ENCODE assay signal across 15 cellular contexts in the genomic region with DNA sequence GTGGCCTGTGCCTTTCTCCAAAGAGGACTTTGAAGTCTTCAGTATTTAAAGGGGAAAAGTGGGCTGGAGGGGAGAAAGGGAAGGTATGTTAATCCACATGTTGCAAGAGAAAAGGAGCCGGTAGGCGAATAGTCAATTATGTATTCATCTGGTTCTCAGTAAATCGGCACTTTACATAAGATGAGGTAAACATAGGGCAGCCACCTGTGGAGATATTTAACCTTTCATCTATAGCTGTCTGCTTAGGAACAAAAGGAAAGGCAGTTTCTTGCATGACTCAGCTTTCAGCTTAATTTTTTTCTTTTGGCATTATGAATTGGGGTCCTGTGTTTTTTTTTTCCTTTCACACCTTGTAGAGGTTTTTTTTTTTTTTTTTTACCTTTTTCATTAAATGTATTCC. TPM values are rescaled to one million over a fixed set of nuclear protein-coding genes. Genes with fewer than 3 reads are reported as not detected.
DNase-seq lines count a peak whose midpoint lies in the region; ATAC-seq lines count a peak whose summit lies in the region.
"Had no signal": no experiment of that assay in that cellular context is flagged by ENCODE, and none has a peak within 500 bp of the region (broad histone marks: within the 10 kb centered on the region; RNA-seq: fewer than 3 reads in every experiment).

No MANE protein-coding gene starts in this region.

- POLR2A ChIA-PET in activated CD4-positive, alpha-beta T cell treated with anti-CD3 and anti-CD28 coated beads, Interleukin-2, amount 10 ng/mL, durations not matched to agents 7 days and 5 days (lab: Charles Lee), result interaction anchor here (0.6 to 0.7 kb wide), 2 partner anchors 14 to 125 kb away, joined by 5 to 7 read pairs; no protein-coding TSS in a partner anchor
- POLR2A ChIA-PET in activated CD8-positive, alpha-beta T cell treated with anti-CD3 and anti-CD28 coated beads, Interleukin-2, amount 10 ng/mL, durations not matched to agents 7 days and 5 days (lab: Charles Lee), result interaction anchor here (0.6 to 2.0 kb wide), 2 partner anchors 26 to 36 kb away, joined by 4 to 12 read pairs; no protein-coding TSS in a partner anchor

- H3K4me3 Mint-ChIP-seq in activated CD4-positive, alpha-beta T cell treated with anti-CD3 and anti-CD28 coated beads, Interleukin-2, amount 10 ng/mL, durations not matched to agents 7 days and 5 days, result no peak overlapping the region
- no peak overlapping the region for H3K4me3 Mint-ChIP-seq in activated CD8-positive, alpha-beta T cell treated with anti-CD3 and anti-CD28 coated beads, Interleukin-2, amount 10 ng/mL, durations not matched to agents 7 days and 5 days
- H3K4me3 Mint-ChIP-seq in natural killer cell treated with Interleukin-12 subunit alpha and Interleukin-12 subunit beta and Interleukin-15 and Interleukin-18, amount 100 ng/mL, for 72 hours, result no peak overlapping the region

- H3K36me3 Mint-ChIP-seq in activated CD4-positive, alpha-beta T cell treated with anti-CD3 and anti-CD28 coated beads, Interleukin-2, amount 10 ng/mL, durations not matched to agents 7 days and 5 days (ENCODE audit: low read depth), result peaks cover 94% of the 10 kb centered on the region
- peaks cover 97% of the 10 kb centered on the region for H3K36me3 Mint-ChIP-seq in activated CD8-positive, alpha-beta T cell treated with anti-CD3 and anti-CD28 coated beads, Interleukin-2, amount 10 ng/mL, durations not matched to agents 7 days and 5 days (ENCODE audit: low read depth)
- H3K36me3 Mint-ChIP-seq in natural killer cell treated with Interleukin-12 subunit alpha and Interleukin-12 subunit beta and Interleukin-15 and Interleukin-18, amount 100 ng/mL, for 72 hours, result peaks cover 20% of the 10 kb centered on the region

- intact Hi-C loops in left colon (cut with DNase I, micrococcal nuclease), result no loop called here

- peaks cover 26% of the 10 kb centered on the region for H3K9me3 Mint-ChIP-seq in activated CD4-positive, alpha-beta T cell treated with anti-CD3 and anti-CD28 coated beads, Interleukin-2, amount 10 ng/mL, durations not matched to agents 7 days and 5 days
- H3K9me3 Mint-ChIP-seq in activated CD8-positive, alpha-beta T cell treated with anti-CD3 and anti-CD28 coated beads, Interleukin-2, amount 10 ng/mL, durations not matched to agents 7 days and 5 days (ENCODE audit: insufficient read depth), result peaks cover 18% of the 10 kb centered on the region
- H3K9me3 Mint-ChIP-seq in natural killer cell treated with Interleukin-12 subunit alpha and Interleukin-12 subunit beta and Interleukin-15 and Interleukin-18, amount 100 ng/mL, for 72 hours, result no peaks in the 10 kb centered on the region

- H3K27me3 Mint-ChIP-seq in activated CD4-positive, alpha-beta T cell treated with anti-CD3 and anti-CD28 coated beads, Interleukin-2, amount 10 ng/mL, durations not matched to agents 7 days and 5 days, result no peaks in the 10 kb centered on the region
- H3K27me3 Mint-ChIP-seq in activated CD8-positive, alpha-beta T cell treated with anti-CD3 and anti-CD28 coated beads, Interleukin-2, amount 10 ng/mL, durations not matched to agents 7 days and 5 days (ENCODE audit: low read depth), result no peaks in the 10 kb centered on the region
- H3K27me3 Mint-ChIP-seq in natural killer cell treated with Interleukin-12 subunit alpha and Interleukin-12 subunit beta and Interleukin-15 and Interleukin-18, amount 100 ng/mL, for 72 hours, result no peaks in the 10 kb centered on the region
- H3K27me3 Mint-ChIP-seq: progenitor cell of endocrine pancreas had no signal

- peaks cover 84% of the 10 kb centered on the region for H3K4me1 Mint-ChIP-seq in activated CD4-positive, alpha-beta T cell treated with anti-CD3 and anti-CD28 coated beads, Interleukin-2, amount 10 ng/mL, durations not matched to agents 7 days and 5 days
- H3K4me1 Mint-ChIP-seq in activated CD8-positive, alpha-beta T cell treated with anti-CD3 and anti-CD28 coated beads, Interleukin-2, amount 10 ng/mL, durations not matched to agents 7 days and 5 days (ENCODE audit: low read depth), result peaks cover 78% of the 10 kb centered on the region
- peaks cover 72 to 78% of the 10 kb centered on the region in 2 donors for H3K4me1 Mint-ChIP-seq in natural killer cell treated with Interleukin-12 subunit alpha and Interleukin-12 subunit beta and Interleukin-15 and Interleukin-18, amount 100 ng/mL, for 72 hours (ENCODE audit: low read depth in 2 of 2)

- ATAC-seq in activated CD8-positive, alpha-beta T cell treated with anti-CD3 and anti-CD28 coated beads, Interleukin-2, amount 10 ng/mL, durations not matched to agents 7 days and 5 days, result no peak
- no peak for ATAC-seq in natural killer cell treated with Interleukin-12 subunit alpha and Interleukin-12 subunit beta and Interleukin-15 and Interleukin-18, amount 100 ng/mL, for 72 hours
- no peak for ATAC-seq in left colon

- DNase-seq in activated CD4-positive, alpha-beta T cell treated with anti-CD3 and anti-CD28 coated beads, Interleukin-2, amount 10 ng/mL, durations not matched to agents 7 days and 5 days, result no peak
- DNase-seq in activated CD4-positive, alpha-beta T cell treated with anti-CD3 and anti-CD28 coated beads, Interleukin-2, amount 50 U/mL, for 1 hour, result no peak
- DNase-seq in LoVo (ENCODE audit: low spot score) (peak; percentile 46), left colon (no peak), SKM-1 (lab: John Stamatoyannopoulos, UW; ENCODE audit: unreplicated experiment) (no peak)
- DNase-seq in activated CD8-positive, alpha-beta T cell treated with anti-CD3 and anti-CD28 coated beads, Interleukin-2, amount 10 ng/mL, durations not matched to agents 7 days and 5 days, result no peak
- no peak for DNase-seq in natural killer cell treated with Interleukin-12 subunit alpha and Interleukin-12 subunit beta and Interleukin-15 and Interleukin-18, amount 100 ng/mL, for 72 hours (ENCODE audit: low spot score)
- no peak for DNase-seq in effector CD8-positive, alpha-beta T cell (lab: John Stamatoyannopoulos, UW)
- DNase-seq: activated CD4-positive, alpha-beta T cell treated with anti-CD3 and anti-CD28 coated beads for 4 hours; H7; NCI-H1048; SK-N-SH; stimulated activated CD4-positive, alpha-beta T cell treated with anti-CD3 and anti-CD28 coated beads, Interleukin-4, amount 100 ng/mL, for 1 hour; stimulated activated naive CD4-positive, alpha-beta T cell treated with Interleukin-2 at 50 U/mL for 16 hours had no signal

- peak overlapping the region; percentile 51 for H3K27ac Mint-ChIP-seq in activated CD4-positive, alpha-beta T cell treated with anti-CD3 and anti-CD28 coated beads, Interleukin-2, amount 10 ng/mL, durations not matched to agents 7 days and 5 days
- H3K27ac Mint-ChIP-seq in activated CD8-positive, alpha-beta T cell treated with anti-CD3 and anti-CD28 coated beads, Interleukin-2, amount 10 ng/mL, durations not matched to agents 7 days and 5 days, result peak overlapping the region; percentile 48
- peak overlapping the region; percentile 50 to 69 for H3K27ac Mint-ChIP-seq in natural killer cell treated with Interleukin-12 subunit alpha and Interleukin-12 subunit beta and Interleukin-15 and Interleukin-18, amount 100 ng/mL, for 72 hours

- CTCF ChIA-PET in activated CD4-positive, alpha-beta T cell treated with anti-CD3 and anti-CD28 coated beads, Interleukin-2, amount 10 ng/mL, durations not matched to agents 7 days and 5 days (lab: Charles Lee), result interaction anchor here (0.6 kb wide), 2 partner anchors 46 to 1845 kb away, joined by 3 read pairs; no protein-coding TSS in a partner anchor
- CTCF ChIA-PET in activated CD8-positive, alpha-beta T cell treated with anti-CD3 and anti-CD28 coated beads, Interleukin-2, amount 10 ng/mL, durations not matched to agents 7 days and 5 days (lab: Charles Lee), result interaction anchor here (1.4 kb wide), 1 partner anchor 13 kb away, joined by 15 read pairs; no protein-coding TSS in a partner anchor

RNA-seq across cellular contexts. Expression of a gene that starts 42.2 kb away (rescaled TPM):
- total RNA-seq in activated CD4-positive, alpha-beta T cell treated with anti-CD3 and anti-CD28 coated beads, Interleukin-2, amount 10 ng/mL, durations not matched to agents 7 days and 5 days, result 100 to 1,000 TPM; 148 to 156 TPM
- 100 to 1,000 TPM; 104 to 107 TPM for total RNA-seq in activated CD8-positive, alpha-beta T cell treated with anti-CD3 and anti-CD28 coated beads, Interleukin-2, amount 10 ng/mL, durations not matched to agents 7 days and 5 days
- 10 to 100 TPM; 42.0 to 43.3 TPM for total RNA-seq in natural killer cell treated with Interleukin-12 subunit alpha and Interleukin-12 subunit beta and Interleukin-15 and Interleukin-18, amount 100 ng/mL, for 72 hours
- 1 to 10 TPM; 3.6 to 4.3 TPM for total RNA-seq in left colon

Comparison
In these comparisons a context has a peak if more than half of its experiments do, and no peak if none do; other contexts are left out.
1. RNA of a gene that starts 42.2 kb away (total RNA-seq): 148 to 156 TPM in activated CD4-positive, alpha-beta T cell treated with anti-CD3 and anti-CD28 coated beads, Interleukin-2, amount 10 ng/mL, durations not matched to agents 7 days and 5 days, 104 to 107 TPM in activated CD8-positive, alpha-beta T cell treated with anti-CD3 and anti-CD28 coated beads, Interleukin-2, amount 10 ng/mL, durations not matched to agents 7 days and 5 days and 42.0 to 43.3 TPM in natural killer cell treated with Interleukin-12 subunit alpha and Interleukin-12 subunit beta and Interleukin-15 and Interleukin-18, amount 100 ng/mL, for 72 hours; 3.6 to 4.3 TPM in left colon; every median in the first group is over 4 times any median in the second.
2. Peak in every context shown above with its lines, with median percentiles within 50 percentile points of each other: H3K27ac Mint-ChIP-seq.